Comparison of ENCODE assay signal across 18 cellular contexts in genomic region chr4:56640907-56641493, GRCh38. TPM values are rescaled to one million over a fixed set of nuclear protein-coding genes. Genes with fewer than 3 reads are reported as not detected.
DNase-seq lines count a peak whose midpoint lies in the region; ATAC-seq and TF ChIP-seq lines count a peak whose summit lies in the region.
"Had no signal": no experiment of that assay in that cellular context is flagged by ENCODE, and none has a peak within 500 bp of the region (broad histone marks: within the 10 kb centered on the region; RNA-seq: fewer than 3 reads in every experiment).

No MANE protein-coding gene starts in this region.

- peaks cover 17% of the 10 kb centered on the region for H3K4me1 Mint-ChIP-seq in activated naive CD4-positive, alpha-beta T cell treated with anti-CD3 and anti-CD28 coated beads for 36 hours (ENCODE audit: low read depth)
- H3K4me1 Mint-ChIP-seq in activated T-cell treated with anti-CD3 and anti-CD28 coated beads, Interleukin-2, amount 50 U/mL, for 72 hours (ENCODE audit: low read depth) = peaks cover 52% of the 10 kb centered on the region
- H3K4me1 Mint-ChIP-seq: activated naive CD4-positive, alpha-beta T cell treated with anti-CD3 and anti-CD28 coated beads, Interleukin-2, amount 10 ng/mL, durations not matched to agents 7 days and 5 days had no signal

- TF ChIP-seq CTCF in foreskin keratinocyte (conservative IDR thresholded peaks at IDR 0.05) = no peak

- peaks cover 2 to 8% of the 10 kb centered on the region in 2 donors for H3K9me3 Mint-ChIP-seq in activated naive CD4-positive, alpha-beta T cell treated with anti-CD3 and anti-CD28 coated beads, Interleukin-2, amount 50 U/mL, for 72 hours
- H3K9me3 Mint-ChIP-seq in activated naive CD4-positive, alpha-beta T cell treated with anti-CD3 and anti-CD28 coated beads for 36 hours = peaks cover 2% of the 10 kb centered on the region
- peaks cover 2 to 4% of the 10 kb centered on the region in 2 donors for H3K9me3 Mint-ChIP-seq in activated T-cell treated with anti-CD3 and anti-CD28 coated beads, Interleukin-2, amount 50 U/mL, for 72 hours

- peak; percentile 54 to 69 for ATAC-seq in activated naive CD4-positive, alpha-beta T cell treated with anti-CD3 and anti-CD28 coated beads, Interleukin-2, amount 50 U/mL, for 72 hours
- ATAC-seq in activated T-cell treated with anti-CD3 and anti-CD28 coated beads, Interleukin-2, amount 50 U/mL, for 72 hours (replicated peaks in 1 of 2) = peak; percentile 74
- ATAC-seq in foreskin keratinocyte = no peak
- ATAC-seq in stimulated activated naive CD8-positive, alpha-beta T cell treated with anti-CD3 and anti-CD28 coated beads, Interleukin-15, Interleukin-2, amounts not matched to agents 100 U/mL and 50 U/mL, for 24 hours = peak; percentile 70
- ATAC-seq in GM18873 (IDR thresholded peaks at IDR 0.05; ENCODE audit: low FRiP score, unreplicated experiment) = no peak
- no peak for ATAC-seq in GM21619 (IDR thresholded peaks at IDR 0.05; ENCODE audit: unreplicated experiment)
- ATAC-seq: gastroesophageal sphincter had no signal

- H3K4me1 ChIP-seq in foreskin keratinocyte = peaks cover 32% of the 10 kb centered on the region
- H3K4me1 ChIP-seq: gastroesophageal sphincter had no signal

- no peak overlapping the region for H3K4me3 Mint-ChIP-seq in activated naive CD4-positive, alpha-beta T cell treated with anti-CD3 and anti-CD28 coated beads for 36 hours
- H3K4me3 Mint-ChIP-seq in activated T-cell treated with anti-CD3 and anti-CD28 coated beads, Interleukin-2, amount 50 U/mL, for 72 hours = peak overlapping the region; percentile 57 to 89
- H3K4me3 Mint-ChIP-seq: activated naive CD4-positive, alpha-beta T cell treated with anti-CD3 and anti-CD28 coated beads, Interleukin-2, amount 10 ng/mL, durations not matched to agents 7 days and 5 days; mesothelial cell of epicardium had no signal

- intact Hi-C loops in activated naive CD4-positive, alpha-beta T cell treated with anti-CD3 and anti-CD28 coated beads for 36 hours (cut with micrococcal nuclease) = loop anchor here (1.0 kb wide), 4 partner anchors 9 to 117 kb away; partner anchors contain the start of gene HOPX

- peak overlapping the region; percentile 45 for H3K27ac ChIP-seq in foreskin keratinocyte
- H3K27ac ChIP-seq: gastroesophageal sphincter, KMS-11 had no signal

- CTCF ChIA-PET in activated naive CD4-positive, alpha-beta T cell treated with anti-CD3 and anti-CD28 coated beads for 36 hours (lab: Charles Lee) = interaction anchor here (0.6 to 1.8 kb wide), 6 partner anchors 8 to 218 kb away, joined by 3 to 6 read pairs (median 4); no protein-coding TSS in a partner anchor

- no peak overlapping the region for H3K27ac Mint-ChIP-seq in activated naive CD4-positive, alpha-beta T cell treated with anti-CD3 and anti-CD28 coated beads, Interleukin-2, amount 50 U/mL, for 72 hours
- H3K27ac Mint-ChIP-seq in activated naive CD4-positive, alpha-beta T cell treated with anti-CD3 and anti-CD28 coated beads for 36 hours = no peak overlapping the region
- H3K27ac Mint-ChIP-seq in activated T-cell treated with anti-CD3 and anti-CD28 coated beads, Interleukin-2, amount 50 U/mL, for 72 hours = peak overlapping the region; percentile 96
- H3K27ac Mint-ChIP-seq: activated naive CD4-positive, alpha-beta T cell treated with anti-CD3 and anti-CD28 coated beads, Interleukin-2, amount 10 ng/mL, durations not matched to agents 7 days and 5 days; mesothelial cell of epicardium had no signal

- H3K27me3 Mint-ChIP-seq in activated naive CD4-positive, alpha-beta T cell treated with anti-CD3 and anti-CD28 coated beads for 36 hours (ENCODE audit: low read depth) = peaks cover 8% of the 10 kb centered on the region
- H3K27me3 Mint-ChIP-seq in activated T-cell treated with anti-CD3 and anti-CD28 coated beads, Interleukin-2, amount 50 U/mL, for 72 hours (ENCODE audit: low read depth) = peaks cover 13% of the 10 kb centered on the region

- no peak for DNase-seq in activated naive CD4-positive, alpha-beta T cell treated with anti-CD3 and anti-CD28 coated beads, Interleukin-2, amount 50 U/mL, for 72 hours (ENCODE audit: low spot score in 2 of 2)
- no peak for DNase-seq in activated naive CD4-positive, alpha-beta T cell treated with anti-CD3 and anti-CD28 coated beads for 36 hours
- peak; percentile 16 to 38 for DNase-seq in activated T-cell treated with anti-CD3 and anti-CD28 coated beads, Interleukin-2, amount 50 U/mL, for 72 hours
- DNase-seq in foreskin keratinocyte = no peak
- DNase-seq in stimulated activated naive CD8-positive, alpha-beta T cell treated with anti-CD3 and anti-CD28 coated beads, Interleukin-15, Interleukin-2, amounts not matched to agents 100 U/mL and 50 U/mL, for 24 hours = peak; percentile 30
- DNase-seq in NCI-H1694 (lab: John Stamatoyannopoulos, UW) = no peak
- DNase-seq: activated CD4-positive, alpha-beta T cell treated with anti-CD3 and anti-CD28 coated beads, Interleukin-2, amount 50 U/mL, for 48 hours; activated naive CD4-positive, alpha-beta T cell treated with anti-CD3 and anti-CD28 coated beads, Interleukin-2, amount 10 ng/mL, durations not matched to agents 7 days and 5 days; Caco-2; NCI-H1436; NCI-H446 treated with DMSO at 0.1 percent for 48 hours; occipital lobe; stimulated activated CD4-positive, alpha-beta T cell treated with anti-CD3 and anti-CD28 coated beads, Interleukin-12 subunit alpha, Interleukin-12 subunit beta, amount 100 ng/mL, for 4 hours had no signal

- H3K27me3 ChIP-seq in foreskin keratinocyte = no peaks in the 10 kb centered on the region
- H3K27me3 ChIP-seq: gastroesophageal sphincter had no signal

- H3K36me3 Mint-ChIP-seq in activated naive CD4-positive, alpha-beta T cell treated with anti-CD3 and anti-CD28 coated beads, Interleukin-2, amount 50 U/mL, for 72 hours = peaks cover 3 to 4% of the 10 kb centered on the region in 2 donors
- peaks cover 2% of the 10 kb centered on the region for H3K36me3 Mint-ChIP-seq in activated naive CD4-positive, alpha-beta T cell treated with anti-CD3 and anti-CD28 coated beads for 36 hours (ENCODE audit: low read depth)
- peaks cover 2 to 3% of the 10 kb centered on the region in 2 donors for H3K36me3 Mint-ChIP-seq in activated T-cell treated with anti-CD3 and anti-CD28 coated beads, Interleukin-2, amount 50 U/mL, for 72 hours (ENCODE audit: insufficient read depth in 2 of 2)
- H3K36me3 Mint-ChIP-seq: mesothelial cell of epicardium had no signal

RNA-seq across cellular contexts. Expression of gene HOPX, which starts 40.1 kb away (rescaled TPM):
- 10 to 100 TPM; 21.0 to 33.5 TPM for total RNA-seq in activated naive CD4-positive, alpha-beta T cell treated with anti-CD3 and anti-CD28 coated beads, Interleukin-2, amount 50 U/mL, for 72 hours
- total RNA-seq in activated naive CD4-positive, alpha-beta T cell treated with anti-CD3 and anti-CD28 coated beads for 36 hours = 10 to 100 TPM; 14.0 to 14.7 TPM
- total RNA-seq in activated T-cell treated with anti-CD3 and anti-CD28 coated beads, Interleukin-2, amount 50 U/mL, for 72 hours = 10 to 100 TPM; 71.1 to 93.2 TPM
- 4.5 and 8.1 TPM in 2 replicates for total RNA-seq in foreskin keratinocyte
- polyA plus RNA-seq in foreskin keratinocyte = 5.1 and 8.8 TPM in 2 replicates
- total RNA-seq: Caco-2 had no signal

Comparison
In these comparisons a context has a peak if more than half of its experiments do, and no peak if none do; other contexts are left out.
1. ATAC-seq: peak in activated naive CD4-positive, alpha-beta T cell treated with anti-CD3 and anti-CD28 coated beads, Interleukin-2, amount 50 U/mL, for 72 hours (2 of 2), activated T-cell treated with anti-CD3 and anti-CD28 coated beads, Interleukin-2, amount 50 U/mL, for 72 hours (2 of 2) and stimulated activated naive CD8-positive, alpha-beta T cell treated with anti-CD3 and anti-CD28 coated beads, Interleukin-15, Interleukin-2, amounts not matched to agents 100 U/mL and 50 U/mL, for 24 hours (single experiment); none in foreskin keratinocyte (single experiment), GM18873 (single experiment) and GM21619 (single experiment).
2. DNase-seq: peak in activated T-cell treated with anti-CD3 and anti-CD28 coated beads, Interleukin-2, amount 50 U/mL, for 72 hours (2 of 2) and stimulated activated naive CD8-positive, alpha-beta T cell treated with anti-CD3 and anti-CD28 coated beads, Interleukin-15, Interleukin-2, amounts not matched to agents 100 U/mL and 50 U/mL, for 24 hours (single experiment); none in activated naive CD4-positive, alpha-beta T cell treated with anti-CD3 and anti-CD28 coated beads, Interleukin-2, amount 50 U/mL, for 72 hours (0 of 2), activated naive CD4-positive, alpha-beta T cell treated with anti-CD3 and anti-CD28 coated beads for 36 hours (single experiment), foreskin keratinocyte (0 of 2) and NCI-H1694 (single experiment).